Comparison of ENCODE assay signal across 15 cellular contexts in the genomic region with DNA sequence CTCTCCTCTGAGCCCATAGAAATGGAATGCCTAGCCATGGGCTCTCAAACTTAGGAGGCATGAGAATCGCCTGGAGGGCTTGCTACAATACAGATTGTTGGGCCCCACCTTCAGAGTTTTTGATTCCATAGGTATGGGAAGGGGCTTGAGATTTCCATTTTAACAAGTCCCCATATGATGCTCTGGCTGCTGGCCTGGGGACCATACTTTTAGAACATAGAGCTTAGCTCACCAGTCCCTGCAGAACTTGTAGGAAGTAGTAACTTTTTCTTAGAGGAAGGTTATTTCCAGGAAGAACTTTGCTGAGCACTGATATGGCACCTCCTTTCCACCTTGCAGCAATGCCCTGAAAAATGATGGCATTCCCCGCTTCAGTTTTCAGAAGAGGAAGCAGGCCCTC.
DNase-seq lines count a peak whose midpoint lies in the region; ATAC-seq and TF ChIP-seq lines count a peak whose summit lies in the region.
"Had no signal": no experiment of that assay in that cellular context is flagged by ENCODE, and none has a peak within 500 bp of the region (broad histone marks: within the 10 kb centered on the region; RNA-seq: fewer than 3 reads in every experiment).

No MANE protein-coding gene starts in this region.

- TF ChIP-seq CTCF in coronary artery (IDR thresholded peaks at IDR 0.05) = no peak
- no peak for TF ChIP-seq CTCF in lung (IDR thresholded peaks at IDR 0.05; ENCODE audit: control extremely low read depth, extremely low read depth)
- TF ChIP-seq CTCF in spleen (IDR thresholded peaks at IDR 0.05 in 8 of 11, conservative IDR thresholded peaks at IDR 0.05 in 3 of 11) = no peak

- H3K27me3 ChIP-seq in lung (ENCODE audit: control insufficient read depth, insufficient read depth) (no peaks in the 10 kb centered on the region), spleen (replicated peaks in 1 of 7) (peaks cover 0 to 4% (median 0%) of the 10 kb centered on the region in 7 donors)
- H3K27me3 ChIP-seq: BLaER1 had no signal

- intact Hi-C loops in spleen (cut with DNase I; ENCODE audit: low total_unique reads) = no loop called here

- H3K4me3 ChIP-seq in coronary artery (no peak overlapping the region), lung (no peak overlapping the region), spleen (no peak overlapping the region)
- H3K4me3 ChIP-seq: BLaER1, GM23248 had no signal

- no peak overlapping the region for H3K27ac ChIP-seq in coronary artery
- no peak overlapping the region for H3K27ac ChIP-seq in lung (ENCODE audit: low read depth in 1 of 2, low read length in 1 of 2)
- H3K27ac ChIP-seq in spleen = no peak overlapping the region
- H3K27ac ChIP-seq: BLaER1, GM23248 had no signal

- H3K9me3 ChIP-seq in lung (ENCODE audit: control insufficient read depth in 2 of 2, insufficient read depth in 1 of 2, low read length in 1 of 2) (peaks cover 0 to under 1% of the 10 kb centered on the region in 2 donors), spleen (peaks cover 0 to 1% (median 0%) of the 10 kb centered on the region in 8 donors)

- H3K4me1 ChIP-seq in lung (ENCODE audit: control insufficient read depth in 2 of 2, insufficient read depth in 2 of 2, low read length in 2 of 2) (peaks cover 0 to 6% of the 10 kb centered on the region in 2 donors), spleen (peaks cover 0 to 12% (median 0%) of the 10 kb centered on the region in 6 donors)

- DNase-seq in activated effector memory CD4-positive, alpha-beta T cell treated with anti-CD3 and anti-CD28 coated beads, Interleukin-2, amount 50 U/mL, for 16 hours = peak; percentile 25
- no peak for DNase-seq in activated effector memory CD4-positive, alpha-beta T cell treated with Interleukin-2 at 50 U/mL for 16 hours
- peak; percentile 26 for DNase-seq in coronary artery (ENCODE audit: low spot score)
- peak; percentile 11 for DNase-seq in lung (ENCODE audit: low spot score)
- DNase-seq in spleen = no peak
- DNase-seq: 8988T; AML-193; Calu3; CD4-positive, CD25-positive, alpha-beta regulatory T cell; DMS 273 treated with DMSO at 0.1 percent for 48 hours; GM23248 had no signal

- WGBS in lung, 2 donors = 95 to 96% methylated on average over 2 of the region's 2 CpGs
- WGBS in spleen, 5 donors = 77 to 100% (median 79%) methylated on average over 2 of the region's 2 CpGs

- no peak for ATAC-seq in lung (ENCODE audit: insufficient read depth, low FRiP score)
- no peak for ATAC-seq in GM19035 (IDR thresholded peaks at IDR 0.05; ENCODE audit: unreplicated experiment)
- ATAC-seq in HG03159 (IDR thresholded peaks at IDR 0.05; ENCODE audit: unreplicated experiment) = no peak
- ATAC-seq: HCT116 had no signal

- H3K36me3 ChIP-seq in lung (ENCODE audit: control insufficient read depth in 2 of 2, insufficient read depth in 2 of 2, low read length in 2 of 2) (no peaks in the 10 kb centered on the region), spleen (no peaks in the 10 kb centered on the region)
- H3K36me3 ChIP-seq: BLaER1 had no signal

- no peak for TF ChIP-seq POLR2A in spleen (IDR thresholded peaks at IDR 0.05)

Comparison
In these comparisons a context has a peak if more than half of its experiments do, and no peak if none do; other contexts are left out.
1. DNase-seq: peak in activated effector memory CD4-positive, alpha-beta T cell treated with anti-CD3 and anti-CD28 coated beads, Interleukin-2, amount 50 U/mL, for 16 hours (single experiment), coronary artery (single experiment) and lung (single experiment); none in activated effector memory CD4-positive, alpha-beta T cell treated with Interleukin-2 at 50 U/mL for 16 hours (single experiment) and spleen (single experiment).